ENCODE assay signal across 28 cellular contexts in the genomic region with DNA sequence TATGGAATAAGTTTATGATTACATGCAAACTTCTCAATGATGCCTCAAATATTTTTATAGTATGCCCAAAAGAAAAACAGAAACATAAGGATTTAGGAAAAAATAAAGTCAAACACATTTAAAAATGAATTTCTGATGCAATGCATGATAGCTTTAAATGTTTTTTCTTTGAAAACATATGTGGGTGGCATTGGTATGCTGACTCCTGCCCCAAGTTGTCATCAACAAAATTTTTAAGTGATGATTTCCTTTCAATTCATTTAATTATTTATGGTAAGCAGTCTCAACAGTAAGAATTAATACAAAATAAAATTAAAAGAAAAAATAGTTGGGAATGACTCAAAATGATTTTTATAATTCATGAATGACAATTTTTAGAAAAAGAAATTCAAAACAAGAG.
DNase-seq lines count a peak whose midpoint lies in the region; ATAC-seq and TF ChIP-seq lines count a peak whose summit lies in the region.
"Had no signal": no experiment of that assay in that cellular context is flagged by ENCODE, and none has a peak within 500 bp of the region (broad histone marks: within the 10 kb centered on the region; RNA-seq: fewer than 3 reads in every experiment).

No MANE protein-coding gene starts in this region.

- ATAC-seq in HG03354 (IDR thresholded peaks at IDR 0.05; ENCODE audit: poor library complexity, severe bottlenecking, unreplicated experiment) = no peak
- no peak for ATAC-seq in HG02678 (IDR thresholded peaks at IDR 0.05; ENCODE audit: unreplicated experiment)
- ATAC-seq: CD8-positive, alpha-beta T cell; left lung; natural killer cell; stimulated activated naive B cell treated with anti-CD40 and anti-IgM and Interleukin-4, amounts not matched to agents 10 μg/mL and 1 μg/mL and 100 μg/mL, for 72 hours had no signal

- peaks cover 6% of the 10 kb centered on the region for H3K9me3 ChIP-seq in GM23248 (ENCODE audit: low read depth)
- H3K9me3 ChIP-seq: testis had no signal

- H3K4me2 ChIP-seq in GM23248 (ENCODE audit: unreplicated experiment) = peak overlapping the region; percentile 72

- peaks cover 20% of the 10 kb centered on the region for H3K4me1 ChIP-seq in GM23248 (ENCODE audit: insufficient read depth)
- H3K4me1 ChIP-seq: left lung, testis had no signal

- no peaks in the 10 kb centered on the region for H3K9me2 ChIP-seq in GM23248 (ENCODE audit: insufficient read depth)

- H3K36me3 ChIP-seq in GM23248 (ENCODE audit: low read depth) = no peaks in the 10 kb centered on the region
- H3K36me3 ChIP-seq: left lung had no signal

- H3K79me2 ChIP-seq in GM23248 (ENCODE audit: insufficient read depth) = no peaks in the 10 kb centered on the region

- H3K9ac ChIP-seq in GM23248 = peak overlapping the region; percentile 60

- peak overlapping the region; percentile 12; the same call in 1 of the 2 replicates for H2AFZ ChIP-seq in GM23248

- H3K27ac ChIP-seq in GM23248 = peak overlapping the region; percentile 53
- H3K27ac ChIP-seq: left lung, RWPE1, testis, VCaP had no signal

- H3K4me3 ChIP-seq in GM23248 = peak overlapping the region; percentile 13; the same call in 1 of the 2 replicates
- no peak overlapping the region for H3K4me3 ChIP-seq in astrocyte of the spinal cord (ENCODE audit: low read depth, low read length)
- H3K4me3 ChIP-seq: left lung, testis had no signal

- in situ Hi-C loops in GM23248 (cut with MboI) (no loop called here), astrocyte of the spinal cord (cut with HindIII; ENCODE audit: low sequenced_read_pairs) (no loop called here)

- H3K27me3 ChIP-seq in GM23248 (replicated peaks; ENCODE audit: insufficient read depth) = no peaks in the 10 kb centered on the region
- H3K27me3 ChIP-seq: left lung, testis had no signal

- no peaks in the 10 kb centered on the region for H4K20me1 ChIP-seq in GM23248 (ENCODE audit: insufficient read depth)

- no peak for TF ChIP-seq CTCF in astrocyte of the spinal cord (IDR thresholded peaks at IDR 0.05; ENCODE audit: low read depth, low read length)

- peak; percentile 52 for DNase-seq in GM23248
- peak; percentile 9 for DNase-seq in astrocyte of the spinal cord (ENCODE audit: low read depth, low spot score)
- peak; percentile 34 for DNase-seq in iris pigment epithelial cell (ENCODE audit: low read depth)
- DNase-seq in SK-N-DZ (ENCODE audit: low spot score) = no peak
- no peak for DNase-seq in NCI-H2029 treated with DMSO at 0.1 percent for 48 hours (lab: John Stamatoyannopoulos, UW)
- DNase-seq: activated CD4-positive, alpha-beta T cell treated with anti-CD3 and anti-CD28 coated beads for 48 hours; activated naive CD4-positive, alpha-beta T cell treated with anti-CD3 and anti-CD28 coated beads, Interleukin-2, amount 10 ng/mL, durations not matched to agents 7 days and 5 days; AML-193; aorta; CD8-positive, alpha-beta T cell; DMS53; H9; hippocampal formation; immature natural killer cell; left lung; natural killer cell; NCI-H1092; NCI-H2029; NCI-H226; retina; stimulated activated CD4-positive, alpha-beta T cell treated with anti-CD3 and anti-CD28 coated beads, Interleukin-12 subunit alpha, Interleukin-12 subunit beta, amount 100 ng/mL, for 4 hours; stimulated activated CD4-positive, alpha-beta T cell treated with anti-CD3 and anti-CD28 coated beads, Interleukin-4, amount 100 ng/mL, for 24 hours; stimulated activated naive B cell treated with anti-CD40 and anti-IgM and Interleukin-4, amounts not matched to agents 10 μg/mL and 1 μg/mL and 100 μg/mL, for 72 hours; testis had no signal

- H3F3A ChIP-seq in GM23248 (ENCODE audit: insufficient read depth) = no peaks in the 10 kb centered on the region

Comparison
In these comparisons a context has a peak if more than half of its experiments do, and no peak if none do; other contexts are left out.
1. DNase-seq: peak in GM23248 (single experiment), astrocyte of the spinal cord (single experiment) and iris pigment epithelial cell (single experiment); none in SK-N-DZ (single experiment) and NCI-H2029 treated with DMSO at 0.1 percent for 48 hours (single experiment).